Comparison of ENCODE assay signal across 16 cellular contexts in genomic region chr5:157180374-157181264, GRCh38. TPM values are rescaled to one million over a fixed set of nuclear protein-coding genes. Genes with fewer than 3 reads are reported as not detected.
A peak's percentile ranks its signal among the peaks of the same experiment; 100 is the strongest.
DNase-seq lines count a peak whose midpoint lies in the region; ATAC-seq and TF ChIP-seq lines count a peak whose summit lies in the region.
"Had no signal": no experiment of that assay in that cellular context is flagged by ENCODE, and none has a peak within 500 bp of the region (broad histone marks: within the 10 kb centered on the region; RNA-seq: fewer than 3 reads in every experiment).

ITK (plus strand) TSS chr5:157180840; CDS start chr5:157180978, 138 bp downstream.

- H3K9me3 ChIP-seq in right atrium auricular region (no peaks in the 10 kb centered on the region), left ventricle myocardium inferior (replicated peaks) (peaks cover 5% of the 10 kb centered on the region), mucosa of descending colon (no peaks in the 10 kb centered on the region), vagina (no peaks in the 10 kb centered on the region)

- no peak within 1 kb of the TSS for H3K4me3 ChIP-seq in right atrium auricular region
- no peak within 1 kb of the TSS for H3K4me3 ChIP-seq in left ventricle myocardium inferior
- H3K4me3 ChIP-seq in mucosa of descending colon = no peak within 1 kb of the TSS
- peak within 1 kb of the TSS in 1 of 2 donors; percentile 21 for H3K4me3 ChIP-seq in vagina
- H3K4me3 ChIP-seq: gastroesophageal sphincter had no signal

- peak within 1 kb of the TSS; percentile 94 for H3K4me3 Mint-ChIP-seq in activated CD4-positive, alpha-beta memory T cell treated with anti-CD3 and anti-CD28 coated beads, Interleukin-2, amount 10 ng/mL, durations not matched to agents 7 days and 5 days
- H3K4me3 Mint-ChIP-seq in mesothelial cell of epicardium = no peak within 1 kb of the TSS
- H3K4me3 Mint-ChIP-seq: naive B cell had no signal

- peak within 1 kb of the TSS; percentile 99 for H3K27ac Mint-ChIP-seq in activated CD4-positive, alpha-beta memory T cell treated with anti-CD3 and anti-CD28 coated beads, Interleukin-2, amount 10 ng/mL, durations not matched to agents 7 days and 5 days
- H3K27ac Mint-ChIP-seq in mesothelial cell of epicardium = no peak within 1 kb of the TSS

- CTCF ChIA-PET in activated CD4-positive, alpha-beta memory T cell treated with anti-CD3 and anti-CD28 coated beads, Interleukin-2, amount 10 ng/mL, durations not matched to agents 7 days and 5 days (lab: Charles Lee) = interaction anchor here (0.7 to 3.4 kb wide), 6 partner anchors 9 to 73 kb away, joined by 3 to 19 read pairs (median 6); no protein-coding TSS in a partner anchor

- peaks cover 49% of the 10 kb centered on the region for H3K4me1 Mint-ChIP-seq in activated CD4-positive, alpha-beta memory T cell treated with anti-CD3 and anti-CD28 coated beads, Interleukin-2, amount 10 ng/mL, durations not matched to agents 7 days and 5 days
- H3K4me1 Mint-ChIP-seq in mesothelial cell of epicardium = no peaks in the 10 kb centered on the region
- H3K4me1 Mint-ChIP-seq: naive B cell had no signal

- DNase-seq in right atrium auricular region (ENCODE audit: low spot score) (peak; percentile 13), left ventricle myocardium inferior (no peak), mucosa of descending colon (peak in 1 of 3 donors; percentile 42), vagina (ENCODE audit: extremely low spot score in 2 of 2) (no peak), mesothelial cell of epicardium (ENCODE audit: low spot score in 2 of 2, unreplicated experiment in 2 of 2) (no peak), SIG-M5 treated with dmso at 0.1 percent for 504 hours (lab: John Stamatoyannopoulos, UW; ENCODE audit: unreplicated experiment) (no peak), NCI-H146 treated with DMSO at 0.1 percent for 48 hours (lab: John Stamatoyannopoulos, UW; ENCODE audit: unreplicated experiment) (no peak)
- DNase-seq in activated CD4-positive, alpha-beta memory T cell treated with anti-CD3 and anti-CD28 coated beads, Interleukin-2, amount 10 ng/mL, durations not matched to agents 7 days and 5 days = peak; percentile 67
- DNase-seq: activated CD4-positive, alpha-beta T cell treated with anti-CD3 and anti-CD28 coated beads for 1 hour; effector CD8-positive, alpha-beta T cell; HCEC 1CT; naive B cell; NCI-H1092; NCI-H526 treated with DMSO at 0.1 percent for 48 hours; Right ventricle myocardium superior had no signal

- POLR2A ChIA-PET in activated CD4-positive, alpha-beta memory T cell treated with anti-CD3 and anti-CD28 coated beads, Interleukin-2, amount 10 ng/mL, durations not matched to agents 7 days and 5 days (lab: Charles Lee) = interaction anchor here (0.6 to 20.6 kb wide), 22 partner anchors 13 to 126 kb away, joined by 3 to 301 read pairs (median 6); partner anchors contain the start of genes GARIN3 and MED7

- H3K27me3 Mint-ChIP-seq in activated CD4-positive, alpha-beta memory T cell treated with anti-CD3 and anti-CD28 coated beads, Interleukin-2, amount 10 ng/mL, durations not matched to agents 7 days and 5 days = no peaks in the 10 kb centered on the region
- peaks cover 52% of the 10 kb centered on the region for H3K27me3 Mint-ChIP-seq in mesothelial cell of epicardium (ENCODE audit: low read depth)
- H3K27me3 Mint-ChIP-seq: naive B cell had no signal

- no peak within 1 kb of the TSS for H3K27ac ChIP-seq in right atrium auricular region
- H3K27ac ChIP-seq in left ventricle myocardium inferior (replicated peaks) = no peak within 1 kb of the TSS
- H3K27ac ChIP-seq in vagina = no peak within 1 kb of the TSS
- H3K27ac ChIP-seq: gastroesophageal sphincter had no signal

- H3K36me3 ChIP-seq in right atrium auricular region (no peaks in the 10 kb centered on the region), left ventricle myocardium inferior (no peaks in the 10 kb centered on the region), mucosa of descending colon (ENCODE audit: low read depth) (no peaks in the 10 kb centered on the region), vagina (no peaks in the 10 kb centered on the region)
- H3K36me3 ChIP-seq: gastroesophageal sphincter had no signal

- peak in 1 of 2 donors; percentile 17 for TF ChIP-seq POLR2A in vagina (IDR thresholded peaks at IDR 0.05)

- peak; percentile 71 for ATAC-seq in mucosa of descending colon
- ATAC-seq: gastroesophageal sphincter had no signal

- H3K9me3 Mint-ChIP-seq in activated CD4-positive, alpha-beta memory T cell treated with anti-CD3 and anti-CD28 coated beads, Interleukin-2, amount 10 ng/mL, durations not matched to agents 7 days and 5 days = no peaks in the 10 kb centered on the region
- peaks cover 3% of the 10 kb centered on the region for H3K9me3 Mint-ChIP-seq in mesothelial cell of epicardium
- H3K9me3 Mint-ChIP-seq: naive B cell had no signal

- H3K27me3 ChIP-seq in right atrium auricular region (no peaks in the 10 kb centered on the region), left ventricle myocardium inferior (ENCODE audit: low read depth) (peaks cover 45% of the 10 kb centered on the region), vagina (no peaks in the 10 kb centered on the region)

- intact Hi-C loops in left ventricle myocardium inferior (cut with micrococcal nuclease) = no loop called here
- intact Hi-C loops in mucosa of descending colon (cut with DNase I, micrococcal nuclease) = no loop called here
- intact Hi-C loops in vagina (cut with DNase I) = no loop called here

- TF ChIP-seq CTCF in right atrium auricular region (IDR thresholded peaks at IDR 0.05) (no peak), left ventricle myocardium inferior (IDR thresholded peaks at IDR 0.05; ENCODE audit: borderline replicate concordance) (no peak), mucosa of descending colon (IDR thresholded peaks at IDR 0.05) (no peak), vagina (IDR thresholded peaks at IDR 0.05) (no peak), mesothelial cell of epicardium (IDR thresholded peaks at IDR 0.05; ENCODE audit: unreplicated experiment) (no peak)

- H3K4me1 ChIP-seq in right atrium auricular region (no peaks in the 10 kb centered on the region), left ventricle myocardium inferior (no peaks in the 10 kb centered on the region), mucosa of descending colon (ENCODE audit: low read depth) (no peaks in the 10 kb centered on the region), vagina (no peaks in the 10 kb centered on the region)
- H3K4me1 ChIP-seq: gastroesophageal sphincter had no signal

- peaks cover 52% of the 10 kb centered on the region for H3K36me3 Mint-ChIP-seq in activated CD4-positive, alpha-beta memory T cell treated with anti-CD3 and anti-CD28 coated beads, Interleukin-2, amount 10 ng/mL, durations not matched to agents 7 days and 5 days (ENCODE audit: low read depth)
- H3K36me3 Mint-ChIP-seq in mesothelial cell of epicardium = no peaks in the 10 kb centered on the region
- H3K36me3 Mint-ChIP-seq: naive B cell had no signal

RNA-seq across cellular contexts. Expression of gene ITK, which starts in this region (rescaled TPM):
- total RNA-seq in right atrium auricular region (under 1 TPM; 0.33 to 0.90 TPM), left ventricle myocardium inferior (0.36 TPM), mucosa of descending colon (1 to 10 TPM; 2.6 to 5.7 (median 2.7) TPM), vagina (15.7 TPM), mesothelial cell of epicardium (0.09 TPM in 1 of 3 replicates, not detected in the others)
- 100 to 1,000 TPM; 247 to 249 TPM for total RNA-seq in activated CD4-positive, alpha-beta memory T cell treated with anti-CD3 and anti-CD28 coated beads, Interleukin-2, amount 10 ng/mL, durations not matched to agents 7 days and 5 days

Comparison
In these comparisons a context has a peak if more than half of its experiments do, and no peak if none do; other contexts are left out.
1. RNA of gene ITK (total RNA-seq): 247 to 249 TPM in activated CD4-positive, alpha-beta memory T cell treated with anti-CD3 and anti-CD28 coated beads, Interleukin-2, amount 10 ng/mL, durations not matched to agents 7 days and 5 days; 15.7 TPM in vagina (single experiment), 2.6 to 5.7 TPM in mucosa of descending colon, 0.33 to 0.90 TPM in right atrium auricular region, 0.36 TPM in left ventricle myocardium inferior (single experiment) and 0.09 TPM in mesothelial cell of epicardium; every median in the first group is over 10 times any median in the second.
2. Peak in DNase-seq in right atrium auricular region; RNA of the gene not detected or under 1 TPM.